16 cellular contexts compared by ENCODE assay signal in the genomic region with DNA sequence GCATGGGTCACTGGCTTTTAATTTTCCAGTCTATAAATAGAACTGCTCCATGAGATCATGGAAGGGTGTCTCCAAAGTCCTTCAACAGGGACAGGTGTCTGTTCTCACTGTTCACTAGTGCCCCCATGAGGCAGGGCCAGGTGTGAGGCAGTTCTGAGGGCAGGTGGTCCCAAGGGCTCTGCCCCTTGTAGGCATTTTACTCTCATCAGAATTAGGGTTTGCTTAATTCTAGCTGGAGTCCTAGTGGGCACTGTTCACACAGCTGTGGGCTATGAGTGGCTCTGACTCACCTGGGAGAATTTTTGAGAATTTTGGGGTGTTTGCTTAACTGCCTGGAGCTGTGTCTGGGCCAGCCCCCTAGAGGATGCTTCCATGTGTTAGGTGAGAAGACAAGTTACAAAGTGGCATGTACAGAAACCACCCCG.
A peak's percentile ranks its signal among the peaks of the same experiment; 100 is the strongest.
DNase-seq lines count a peak whose midpoint lies in the region; ATAC-seq, FAIRE-seq and TF ChIP-seq lines count a peak whose summit lies in the region.
"Had no signal": no experiment of that assay in that cellular context is flagged by ENCODE, and none has a peak within 500 bp of the region (broad histone marks: within the 10 kb centered on the region; RNA-seq: fewer than 3 reads in every experiment).

No MANE protein-coding gene starts in this region.

- H2BK5ac ChIP-seq in H1 (ENCODE audit: low read depth, low read length) (no peak overlapping the region), neuronal stem cell (ENCODE audit: low read length) (no peak overlapping the region)

- 80% methylated on average over 1 of the region's 1 CpG; no CpG with 5 or more reads in 1 of the 2 experiments for WGBS in H1 (ENCODE audit: extremely low coverage in 1 of 2, insufficient coverage in 1 of 2, insufficient read length in 1 of 2, insufficient replicate concordance in 2 of 2, low coverage in 1 of 2, low lambda C conversion rate in 2 of 2, missing lambda C conversion rate in 1 of 2), 2 experiments
- no CpG with 5 or more reads among the region's 1 CpG for WGBS in neuronal stem cell (ENCODE audit: extremely low coverage in 2 of 2, insufficient read length in 2 of 2, insufficient replicate concordance in 1 of 2), 2 donors

- no peak for ATAC-seq in HG03460 (IDR thresholded peaks at IDR 0.05; ENCODE audit: unreplicated experiment)

- TF ChIP-seq EP300 in H1 (IDR thresholded peaks at IDR 0.05; ENCODE audit: borderline replicate concordance in 1 of 2, low read depth in 2 of 2, low read length in 2 of 2) = no peak

- H3K4me3 ChIP-seq in H1 (ENCODE audit: extremely low read depth in 1 of 4, insufficient read depth in 2 of 4, low read depth in 3 of 4, low read length in 4 of 4) (no peak overlapping the region), neuronal stem cell (ENCODE audit: low read length in 2 of 2) (no peak overlapping the region)
- H3K4me3 ChIP-seq: testis had no signal

- no peaks in the 10 kb centered on the region for H4K20me1 ChIP-seq in H1 (replicated peaks in 1 of 2; ENCODE audit: control insufficient read depth in 1 of 2, insufficient read depth in 2 of 2, low read length in 2 of 2)

- no peak overlapping the region for H2BK15ac ChIP-seq in H1 (ENCODE audit: low read length)
- H2BK15ac ChIP-seq in neuronal stem cell (ENCODE audit: low read length) = no peak overlapping the region

- DNase-seq in DMS53 (lab: John Stamatoyannopoulos, UW) (peak; percentile 18), DMS53 treated with DMSO at 0.1 percent for 48 hours (lab: John Stamatoyannopoulos, UW; ENCODE audit: unreplicated experiment) (no peak), NAMALWA (ENCODE audit: low spot score) (peak; percentile 15), H1 (ENCODE audit: low read depth in 1 of 2, low spot score in 2 of 2) (no peak), neuronal stem cell (ENCODE audit: low spot score) (no peak), putamen (ENCODE audit: low spot score) (no peak), medulla oblongata (ENCODE audit: extremely low spot score) (no peak)
- DNase-seq: 8988T; activated CD4-positive, CD25-positive, alpha-beta regulatory T cell treated with anti-CD3 and anti-CD28 coated beads, Interleukin-2, amount 50 U/mL, for 72 hours; caudate nucleus; foreskin fibroblast; GDM1; NCI-H2029; testis had no signal

- TF ChIP-seq POLR2A in H1 (IDR thresholded peaks at IDR 0.05; ENCODE audit: control extremely low read depth in 1 of 2, low read depth in 2 of 2, low read length in 2 of 2) = no peak

- H4K8ac ChIP-seq in H1 (ENCODE audit: extremely low read depth, insufficient read depth, low read length) (no peak overlapping the region), neuronal stem cell (ENCODE audit: low read depth, low read length) (no peak overlapping the region)

- TF ChIP-seq CTCF in H1 (IDR thresholded peaks at IDR 0.05; ENCODE audit: control extremely low read depth in 1 of 3, insufficient read depth in 1 of 3, low read depth in 1 of 3, low read length in 3 of 3) = peak; percentile 38 to 71 (median 57)

- no peaks in the 10 kb centered on the region for H3K27me3 ChIP-seq in H1 (replicated peaks in 1 of 4; ENCODE audit: control insufficient read depth in 3 of 4, extremely low read depth in 1 of 4, insufficient read depth in 3 of 4, low read length in 3 of 4)
- no peaks in the 10 kb centered on the region for H3K27me3 ChIP-seq in neuronal stem cell (ENCODE audit: control insufficient read depth in 3 of 3, insufficient read depth in 3 of 3, low read depth in 1 of 3, low read length in 3 of 3)
- H3K27me3 ChIP-seq: testis had no signal

- H3K18ac ChIP-seq in H1 (ENCODE audit: extremely low read depth, low read length) (no peak overlapping the region), neuronal stem cell (ENCODE audit: low read length) (no peak overlapping the region)

- H3K23me2 ChIP-seq in H1 (ENCODE audit: low read depth, low read length) = peaks cover 2% of the 10 kb centered on the region; the same call in 1 of the 2 replicates

- H3K27ac ChIP-seq in H1 (ENCODE audit: low read depth, low read length) (no peak overlapping the region), neuronal stem cell (replicated peaks; ENCODE audit: low read length) (no peak overlapping the region)
- H3K27ac ChIP-seq: testis had no signal

- H3K9me3 ChIP-seq in H1 (ENCODE audit: insufficient read depth in 2 of 2, low read depth in 1 of 2, low read length in 1 of 2) = no peaks in the 10 kb centered on the region
- no peaks in the 10 kb centered on the region for H3K9me3 ChIP-seq in neuronal stem cell (replicated peaks in 1 of 2; ENCODE audit: control insufficient read depth in 2 of 2, insufficient read depth in 1 of 2, low read depth in 1 of 2, low read length in 2 of 2)
- H3K9me3 ChIP-seq: testis had no signal

- H2BK20ac ChIP-seq in H1 (ENCODE audit: low read length) = no peak overlapping the region

- H3K36me3 ChIP-seq in H1 (ENCODE audit: control insufficient read depth in 2 of 4, insufficient read depth in 4 of 4, low read length in 3 of 4) = no peaks in the 10 kb centered on the region
- H3K36me3 ChIP-seq in neuronal stem cell (replicated peaks in 1 of 2; ENCODE audit: control insufficient read depth in 2 of 2, insufficient read depth in 2 of 2, low read length in 2 of 2) = no peaks in the 10 kb centered on the region

- H3K9ac ChIP-seq in H1 (replicated peaks in 1 of 4; ENCODE audit: extremely low read depth in 1 of 4, low read depth in 3 of 4, low read length in 3 of 4) (no peak overlapping the region), neuronal stem cell (ENCODE audit: low read depth, low read length, poor library complexity) (no peak overlapping the region)

- H3K4me1 ChIP-seq in H1 (replicated peaks in 1 of 4; ENCODE audit: control insufficient read depth in 3 of 4, insufficient read depth in 4 of 4, low read length in 3 of 4) (peaks cover 15 to 36% (median 25%) of the 10 kb centered on the region in 4 experiments), neuronal stem cell (ENCODE audit: control insufficient read depth in 2 of 2, insufficient read depth in 1 of 2, low read depth in 1 of 2, low read length in 2 of 2) (peaks cover 2 to 20% of the 10 kb centered on the region in 2 donors)

- no peak overlapping the region for H4K91ac ChIP-seq in H1 (replicated peaks; ENCODE audit: insufficient read length, low read length)
- H4K91ac ChIP-seq in neuronal stem cell (ENCODE audit: low read depth, low read length, poor library complexity) = no peak overlapping the region

- peak; percentile 47 to 56 for TF ChIP-seq RAD21 in H1 (IDR thresholded peaks at IDR 0.05 in 1 of 2, conservative IDR thresholded peaks at IDR 0.05 in 1 of 2; ENCODE audit: low read depth in 2 of 2, low read length in 2 of 2)

- H3K14ac ChIP-seq in H1 (ENCODE audit: insufficient read length) = no peak overlapping the region
- H3K14ac ChIP-seq in neuronal stem cell (ENCODE audit: low read length) = no peak overlapping the region

- H3K79me2 ChIP-seq in H1 (ENCODE audit: control insufficient read depth in 1 of 2, insufficient read depth in 2 of 2, low read length in 2 of 2) = no peaks in the 10 kb centered on the region

- POLR2A ChIA-PET in H1 (lab: Charles Lee; ENCODE audit: partially characterized antibody) = no interaction called here

- H2BK12ac ChIP-seq in H1 (ENCODE audit: low read depth, low read length) (0 out of 2 replicates have a peak overlapping the region, but pooled peaks have one; percentile 40), neuronal stem cell (ENCODE audit: low read length) (no peak overlapping the region)

- no peak overlapping the region for H2BK120ac ChIP-seq in H1 (replicated peaks; ENCODE audit: low read depth, low read length)
- no peak overlapping the region for H2BK120ac ChIP-seq in neuronal stem cell (ENCODE audit: low read depth, low read length)

- no peak for FAIRE-seq in H1 (lab: Jason Lieb, UNC)
- FAIRE-seq: HTR-8/SVneo had no signal

- H3K56ac ChIP-seq in H1 (replicated peaks; ENCODE audit: insufficient read length, low read depth, low read length) = no peak overlapping the region

- CTCF ChIA-PET in H1 (lab: Charles Lee; ENCODE audit: partially characterized antibody) = interaction anchor here (0.6 to 5.1 kb wide), 21 partner anchors 8 to 403 kb away, joined by 3 to 42 read pairs (median 4); no protein-coding TSS in a partner anchor

- H3K4me2 ChIP-seq in H1 (ENCODE audit: insufficient read depth in 1 of 2, low read depth in 2 of 2, low read length in 2 of 2) (no peak overlapping the region), neuronal stem cell (ENCODE audit: insufficient read depth, low read length, poor library complexity, severe bottlenecking) (no peak overlapping the region)

- H3K79me1 ChIP-seq in H1 (ENCODE audit: low read depth, low read length) = no peaks in the 10 kb centered on the region
- no peaks in the 10 kb centered on the region for H3K79me1 ChIP-seq in neuronal stem cell (ENCODE audit: low read depth, low read length)

- H2AFZ ChIP-seq in H1 (ENCODE audit: low read length) (no peak overlapping the region), neuronal stem cell (ENCODE audit: low read length) (no peak overlapping the region)

- H4K5ac ChIP-seq in H1 (ENCODE audit: insufficient read length, low read depth, low read length) = no peak overlapping the region

- H2AK5ac ChIP-seq in H1 (ENCODE audit: low read depth, low read length) (no peak overlapping the region), neuronal stem cell (ENCODE audit: low read depth, low read length) (peak overlapping the region; percentile 40)

- no peak overlapping the region for H3K4ac ChIP-seq in H1 (replicated peaks; ENCODE audit: insufficient read length, low read depth, low read length)
- no peak overlapping the region for H3K4ac ChIP-seq in neuronal stem cell (ENCODE audit: low read length)

- H3K23ac ChIP-seq in H1 (ENCODE audit: insufficient read length) (no peak overlapping the region), neuronal stem cell (ENCODE audit: low read depth, low read length, poor library complexity) (no peak overlapping the region)

TF ChIP-seq in H1, 55 proteins besides CTCF, POLR2A, EP300 and RAD21 (continues in another document):
- TF ChIP-seq EGR1 (IDR thresholded peaks at IDR 0.05; ENCODE audit: borderline replicate concordance, low read depth, low read length) = no peak
- TF ChIP-seq CHD1 (IDR thresholded peaks at IDR 0.05; ENCODE audit: low read depth, low read length) = no peak
- TF ChIP-seq TCF12 (IDR thresholded peaks at IDR 0.05; ENCODE audit: low read depth, low read length) = 0 out of 2 replicates have a peak, but pooled peaks have one; percentile 8
- no peak for TF ChIP-seq TEAD4 (IDR thresholded peaks at IDR 0.05; ENCODE audit: low read depth, low read length)
- no peak for TF ChIP-seq SRF (IDR thresholded peaks at IDR 0.05; ENCODE audit: low read depth, low read length)
- no peak for TF ChIP-seq CBX5 (IDR thresholded peaks at IDR 0.05; ENCODE audit: low read depth, low read length)
- TF ChIP-seq KDM1A (IDR thresholded peaks at IDR 0.05; ENCODE audit: borderline replicate concordance, low read length) = no peak
- no peak for TF ChIP-seq KDM4A (IDR thresholded peaks at IDR 0.05; ENCODE audit: low read depth, low read length, severe bottlenecking)

Comparison
In these comparisons a context has a peak if more than half of its experiments do, and no peak if none do; other contexts are left out.
1. DNase-seq: peak in DMS53 (single experiment) and NAMALWA (single experiment); none in DMS53 treated with DMSO at 0.1 percent for 48 hours (single experiment), H1 (0 of 2), neuronal stem cell (single experiment), putamen (single experiment) and medulla oblongata (single experiment).